11 cellular contexts compared by ENCODE assay signal in genomic region chr2:84782717-84783442, GRCh38.
A peak's percentile ranks its signal among the peaks of the same experiment; 100 is the strongest.
DNase-seq lines count a peak whose midpoint lies in the region; ATAC-seq and TF ChIP-seq lines count a peak whose summit lies in the region.
"Had no signal": no experiment of that assay in that cellular context is flagged by ENCODE, and none has a peak within 500 bp of the region (broad histone marks: within the 10 kb centered on the region; RNA-seq: fewer than 3 reads in every experiment).

No MANE protein-coding gene starts in this region.

- peak overlapping the region; percentile 53 for H3K27ac Mint-ChIP-seq in T-helper 17 cell

- H3K27ac ChIP-seq in colonic mucosa (peak overlapping the region; percentile 76), transverse colon (peak overlapping the region; percentile 77 to 85 (median 81)), stomach (peak overlapping the region in 2 of 5 donors; percentile 26 to 43)
- H3K27ac ChIP-seq: pancreas had no signal

- H3K27me3 ChIP-seq in colonic mucosa (no peaks in the 10 kb centered on the region), transverse colon (no peaks in the 10 kb centered on the region), stomach (no peaks in the 10 kb centered on the region)
- H3K27me3 ChIP-seq: pancreas had no signal

- intact Hi-C loops in colonic mucosa (cut with DNase I), result no loop called here
- intact Hi-C loops in transverse colon (cut with DNase I; ENCODE audit: low total_unique reads), result no loop called here
- intact Hi-C loops in stomach (cut with DNase I; ENCODE audit: low total_unique reads), result no loop called here

- ATAC-seq in T-helper 17 cell, result peak; percentile 76

- no peak for TF ChIP-seq EP300 in transverse colon (IDR thresholded peaks at IDR 0.05; ENCODE audit: low read depth)
- TF ChIP-seq EP300 in stomach (IDR thresholded peaks at IDR 0.05), result no peak

- peaks cover 51% of the 10 kb centered on the region for H3K4me1 Mint-ChIP-seq in T-helper 17 cell

- no peaks in the 10 kb centered on the region for H3K36me3 Mint-ChIP-seq in T-helper 17 cell (ENCODE audit: low read depth)

- H3K9ac ChIP-seq in colonic mucosa (ENCODE audit: low read depth in 2 of 2, low read length in 2 of 2), result peak overlapping the region in 1 of 2 donors; percentile 65

- H3K4me3 Mint-ChIP-seq in T-helper 17 cell, result peak overlapping the region; percentile 52

- no peak for TF ChIP-seq POLR2A in transverse colon (IDR thresholded peaks at IDR 0.05)
- TF ChIP-seq POLR2A in stomach (IDR thresholded peaks at IDR 0.05), result no peak

- no peaks in the 10 kb centered on the region for H3K9me3 ChIP-seq in T-helper 17 cell (ENCODE audit: control insufficient read depth, low read length, poor library complexity, severe bottlenecking)
- H3K9me3 ChIP-seq in colonic mucosa, result no peaks in the 10 kb centered on the region
- no peaks in the 10 kb centered on the region for H3K9me3 ChIP-seq in transverse colon
- no peaks in the 10 kb centered on the region for H3K9me3 ChIP-seq in stomach
- H3K9me3 ChIP-seq: pancreas had no signal

- TF ChIP-seq CTCF in colonic mucosa (IDR thresholded peaks at IDR 0.05) (no peak), transverse colon (IDR thresholded peaks at IDR 0.05) (no peak), stomach (IDR thresholded peaks at IDR 0.05) (no peak)

- H3K4me1 ChIP-seq in colonic mucosa (peaks cover 13% of the 10 kb centered on the region), transverse colon (peaks cover 5 to 35% (median 18%) of the 10 kb centered on the region in 4 donors), stomach (peaks cover 0 to 6% (median 0%) of the 10 kb centered on the region in 4 donors)
- H3K4me1 ChIP-seq: pancreas had no signal

- peak; percentile 24 for DNase-seq in stimulated activated CD4-positive, alpha-beta T cell treated with anti-CD3 and anti-CD28 coated beads, Interleukin-15, amount 100 ng/mL, for 24 hours
- no peak for DNase-seq in stimulated activated CD4-positive, alpha-beta T cell treated with anti-CD3 and anti-CD28 coated beads, Interleukin-4, amount 100 ng/mL, for 1 hour
- no peak for DNase-seq in T-helper 17 cell
- no peak for DNase-seq in colonic mucosa
- no peak for DNase-seq in transverse colon
- DNase-seq in KG1 (lab: John Stamatoyannopoulos, UW), result no peak
- no peak for DNase-seq in NCI-H2196 treated with DMSO at 0.1 percent for 48 hours (lab: John Stamatoyannopoulos, UW; ENCODE audit: unreplicated experiment)
- DNase-seq in stomach, result no peak
- DNase-seq: AML-193, aorta, pancreas had no signal

- no peaks in the 10 kb centered on the region for H3K36me3 ChIP-seq in colonic mucosa
- H3K36me3 ChIP-seq in transverse colon, result no peaks in the 10 kb centered on the region
- H3K36me3 ChIP-seq in stomach, result no peaks in the 10 kb centered on the region
- H3K36me3 ChIP-seq: pancreas had no signal

- H3K4me3 ChIP-seq in colonic mucosa, result no peak overlapping the region
- no peak overlapping the region for H3K4me3 ChIP-seq in transverse colon
- H3K4me3 ChIP-seq in stomach, result no peak overlapping the region
- H3K4me3 ChIP-seq: pancreas had no signal

- 24 to 27% methylated on average over 1 of the region's 1 CpG for WGBS in transverse colon (ENCODE audit: low coverage in 1 of 2), 2 donors
- WGBS in stomach, 5 donors, result 51 to 89% (median 67%) methylated on average over 1 of the region's 1 CpG

- H3K27me3 Mint-ChIP-seq in T-helper 17 cell, result no peaks in the 10 kb centered on the region

- in situ Hi-C loops in transverse colon (cut with MboI; ENCODE audit: low pct_ligation_motif_present in 1 of 4, low pct_unique_long_range_greater_than_20kb in 1 of 4, low sequenced_read_pairs in 3 of 4), result no loop called here
